17 cellular contexts compared by ENCODE assay signal in the genomic region with DNA sequence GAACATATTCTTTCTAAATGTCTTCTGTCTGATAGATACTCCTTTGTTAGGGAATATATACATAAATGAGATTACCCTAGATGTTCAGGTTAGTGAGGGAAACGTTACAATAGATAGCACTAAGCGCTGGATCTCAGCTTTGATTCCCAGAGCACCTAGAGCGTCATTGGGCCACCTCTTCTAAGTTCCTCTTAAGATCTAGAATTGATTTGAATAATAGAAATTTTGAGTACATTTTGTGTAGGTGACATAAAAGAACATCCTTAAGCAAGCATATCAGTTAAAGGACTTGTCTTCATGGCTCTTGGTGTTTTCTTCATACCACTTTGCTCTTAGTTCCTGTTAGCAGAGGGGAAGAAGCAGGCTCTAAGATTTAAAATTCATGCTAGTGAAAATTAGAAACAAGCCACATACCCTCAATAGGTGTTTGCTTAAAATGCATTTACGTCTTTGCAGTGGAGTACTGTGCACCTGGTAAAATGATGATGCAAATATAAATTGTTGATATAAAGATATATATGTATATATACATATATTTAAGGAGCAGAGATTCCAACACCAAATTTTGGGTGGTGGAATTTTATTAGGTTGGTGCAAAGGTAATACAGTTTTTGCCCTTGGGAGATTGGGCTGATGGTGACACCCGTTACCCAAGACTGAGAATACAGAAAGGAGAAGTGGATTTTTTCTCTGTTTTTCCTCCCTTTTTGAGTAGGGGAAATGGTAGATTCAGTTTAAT. TPM values are rescaled to one million over a fixed set of nuclear protein-coding genes. Genes with fewer than 3 reads are reported as not detected.
A peak's percentile ranks its signal among the peaks of the same experiment; 100 is the strongest.
DNase-seq lines count a peak whose midpoint lies in the region; ATAC-seq and TF ChIP-seq lines count a peak whose summit lies in the region.
"Had no signal": no experiment of that assay in that cellular context is flagged by ENCODE, and none has a peak within 500 bp of the region (broad histone marks: within the 10 kb centered on the region; RNA-seq: fewer than 3 reads in every experiment).

No MANE protein-coding gene starts in this region.

- H3K27me3 ChIP-seq in left ventricle myocardium inferior (ENCODE audit: low read depth) (no peaks in the 10 kb centered on the region), OCI-LY3 (ENCODE audit: low read depth, low read length) (no peaks in the 10 kb centered on the region), fibroblast of lung (ENCODE audit: control insufficient read depth, insufficient read depth, low read length) (no peaks in the 10 kb centered on the region)
- H3K27me3 ChIP-seq: brain microvascular endothelial cell, MG63, ovary, thyroid gland had no signal

- peaks cover 73% of the 10 kb centered on the region for H3K4me1 Mint-ChIP-seq in stimulated activated memory B cell treated with anti-CD40 and anti-IgM and Interleukin-4, amounts not matched to agents 10 μg/mL and 1 μg/mL and 100 μg/mL, for 72 hours

- H3K9me3 ChIP-seq in left ventricle myocardium inferior (replicated peaks) (no peaks in the 10 kb centered on the region), OCI-LY3 (ENCODE audit: insufficient read depth, low read length) (no peaks in the 10 kb centered on the region), fibroblast of lung (ENCODE audit: control insufficient read depth, insufficient read depth, low read depth, low read length) (no peaks in the 10 kb centered on the region)
- H3K9me3 ChIP-seq: MG63, ovary, thyroid gland had no signal

- H3K36me3 Mint-ChIP-seq in stimulated activated memory B cell treated with anti-CD40 and anti-IgM and Interleukin-4, amounts not matched to agents 10 μg/mL and 1 μg/mL and 100 μg/mL, for 72 hours = peaks cover 9% of the 10 kb centered on the region

- H3K4me3 Mint-ChIP-seq in stimulated activated memory B cell treated with anti-CD40 and anti-IgM and Interleukin-4, amounts not matched to agents 10 μg/mL and 1 μg/mL and 100 μg/mL, for 72 hours = no peak overlapping the region

- H3K4me3 ChIP-seq in left ventricle myocardium inferior (no peak overlapping the region), OCI-LY3 (ENCODE audit: low read length) (no peak overlapping the region), fibroblast of lung (replicated peaks in 1 of 4; ENCODE audit: control extremely low read depth in 1 of 4, insufficient read depth in 1 of 4, low read depth in 3 of 4, low read length in 4 of 4) (no peak overlapping the region)
- H3K4me3 ChIP-seq: MG63, ovary, thyroid gland had no signal

- no peaks in the 10 kb centered on the region for H3K36me3 ChIP-seq in left ventricle myocardium inferior
- H3K36me3 ChIP-seq in OCI-LY3 (replicated peaks; ENCODE audit: low read depth, low read length) = no peaks in the 10 kb centered on the region
- H3K36me3 ChIP-seq in fibroblast of lung (ENCODE audit: control insufficient read depth, insufficient read depth, low read length) = no peaks in the 10 kb centered on the region
- H3K36me3 ChIP-seq: brain microvascular endothelial cell, ovary, thyroid gland had no signal

- H3K4me1 ChIP-seq in left ventricle myocardium inferior = peaks cover 99% of the 10 kb centered on the region
- peaks cover 35% of the 10 kb centered on the region for H3K4me1 ChIP-seq in OCI-LY3 (ENCODE audit: low read length)
- H3K4me1 ChIP-seq in fibroblast of lung (ENCODE audit: control insufficient read depth, extremely low read depth, insufficient read depth, low read length) = peaks cover 22% of the 10 kb centered on the region

- H3K27ac ChIP-seq in left ventricle myocardium inferior (replicated peaks) (peak overlapping the region; percentile 59), OCI-LY3 (ENCODE audit: low read length) (peak overlapping the region; percentile 7; the same call in 1 of the 2 replicates), fibroblast of lung (ENCODE audit: insufficient read depth, low read length) (peak overlapping the region; percentile 58)
- H3K27ac ChIP-seq: ovary, thyroid gland had no signal

- H3K79me2 ChIP-seq in OCI-LY3 (ENCODE audit: low read length) (peaks cover 99% of the 10 kb centered on the region), fibroblast of lung (ENCODE audit: control insufficient read depth, insufficient read depth, low read length) (peaks cover 91% of the 10 kb centered on the region)

- peaks cover 91% of the 10 kb centered on the region for H4K20me1 ChIP-seq in OCI-LY3 (ENCODE audit: insufficient read depth, low read length)
- no peaks in the 10 kb centered on the region for H4K20me1 ChIP-seq in fibroblast of lung (ENCODE audit: control insufficient read depth, extremely low read depth, insufficient read depth, low read length)

- TF ChIP-seq CTCF in left ventricle myocardium inferior (IDR thresholded peaks at IDR 0.05; ENCODE audit: borderline replicate concordance) (no peak), OCI-LY3 (IDR thresholded peaks at IDR 0.05; ENCODE audit: low read depth, low read length) (no peak), fibroblast of lung (conservative IDR thresholded peaks at IDR 0.05 in 1 of 2, IDR thresholded peaks at IDR 0.05 in 1 of 2; ENCODE audit: low read depth in 1 of 2, low read length in 2 of 2) (no peak)

- no peaks in the 10 kb centered on the region for H3K9me3 Mint-ChIP-seq in stimulated activated memory B cell treated with anti-CD40 and anti-IgM and Interleukin-4, amounts not matched to agents 10 μg/mL and 1 μg/mL and 100 μg/mL, for 72 hours

- H2AFZ ChIP-seq in OCI-LY3 (ENCODE audit: low read depth, low read length) (no peak overlapping the region), fibroblast of lung (ENCODE audit: low read length) (no peak overlapping the region)

- DNase-seq in left ventricle myocardium inferior (no peak), left ventricle myocardium superior (no peak), fibroblast of lung (ENCODE audit: low read depth in 2 of 2) (no peak), HK-2 (ENCODE audit: unreplicated experiment) (no peak), NCI-H187 treated with DMSO at 0.1 percent for 48 hours (lab: John Stamatoyannopoulos, UW) (no peak)
- DNase-seq: activated CD4-positive, alpha-beta T cell treated with anti-CD3 and anti-CD28 coated beads, Interleukin-2, amount 50 U/mL, for 4 hours; activated effector memory CD4-positive, alpha-beta T cell treated with anti-CD3 and anti-CD28 coated beads, Interleukin-2, amount 50 U/mL, for 16 hours; brain microvascular endothelial cell; DMS53; effector memory CD4-positive, alpha-beta T cell; MG63; ovary; stimulated activated CD4-positive, alpha-beta T cell treated with anti-CD3 and anti-CD28 coated beads, Interleukin-12 subunit alpha, Interleukin-12 subunit beta, amount 100 ng/mL, for 4 hours; thyroid gland had no signal

- ATAC-seq in left ventricle myocardium superior (no peak), GM21526 (IDR thresholded peaks at IDR 0.05; ENCODE audit: low FRiP score, unreplicated experiment) (no peak)
- peak; percentile 68 for ATAC-seq in stimulated activated memory B cell treated with anti-CD40 and anti-IgM and Interleukin-4, amounts not matched to agents 10 μg/mL and 1 μg/mL and 100 μg/mL, for 72 hours

- H3K27ac Mint-ChIP-seq in stimulated activated memory B cell treated with anti-CD40 and anti-IgM and Interleukin-4, amounts not matched to agents 10 μg/mL and 1 μg/mL and 100 μg/mL, for 72 hours = peak overlapping the region; percentile 12

- H3K4me2 ChIP-seq in OCI-LY3 (ENCODE audit: low read length) (peak overlapping the region; percentile 39), fibroblast of lung (ENCODE audit: extremely low read depth, insufficient read depth, low read length) (peak overlapping the region; percentile 29)

- H3K27me3 Mint-ChIP-seq in stimulated activated memory B cell treated with anti-CD40 and anti-IgM and Interleukin-4, amounts not matched to agents 10 μg/mL and 1 μg/mL and 100 μg/mL, for 72 hours = no peaks in the 10 kb centered on the region

- intact Hi-C loops in left ventricle myocardium inferior (cut with micrococcal nuclease) (no loop called here), left ventricle myocardium superior (cut with micrococcal nuclease) (no loop called here)

- H3K9ac ChIP-seq in OCI-LY3 (ENCODE audit: low read length) = no peak overlapping the region
- no peak overlapping the region for H3K9ac ChIP-seq in fibroblast of lung (ENCODE audit: insufficient read depth, low read length)

RNA-seq across cellular contexts. Expression of a gene that starts 47.1 kb away (rescaled TPM):
- total RNA-seq in left ventricle myocardium inferior (64.6 TPM), left ventricle myocardium superior (67.1 TPM), fibroblast of lung (57.5 and 64.1 TPM in 2 replicates)
- polyA plus RNA-seq in fibroblast of lung = 44.6 and 45.9 TPM in 2 replicates
- polyA plus RNA-seq in fibroblast of lung (2012) = 16.6 and 22.0 TPM in 2 replicates
- 83.1 and 171 TPM in 2 replicates for polyA minus RNA-seq in fibroblast of lung (ENCODE audit: low replicate concordance)

Comparison
In these comparisons a context has a peak if more than half of its experiments do, and no peak if none do; other contexts are left out.
1. H3K27ac ChIP-seq: peak in every context shown above with its lines; median percentile 59 in left ventricle myocardium inferior; 58 in fibroblast of lung; 7 in OCI-LY3.